8 cellular contexts compared by ENCODE assay signal in the genomic region with DNA sequence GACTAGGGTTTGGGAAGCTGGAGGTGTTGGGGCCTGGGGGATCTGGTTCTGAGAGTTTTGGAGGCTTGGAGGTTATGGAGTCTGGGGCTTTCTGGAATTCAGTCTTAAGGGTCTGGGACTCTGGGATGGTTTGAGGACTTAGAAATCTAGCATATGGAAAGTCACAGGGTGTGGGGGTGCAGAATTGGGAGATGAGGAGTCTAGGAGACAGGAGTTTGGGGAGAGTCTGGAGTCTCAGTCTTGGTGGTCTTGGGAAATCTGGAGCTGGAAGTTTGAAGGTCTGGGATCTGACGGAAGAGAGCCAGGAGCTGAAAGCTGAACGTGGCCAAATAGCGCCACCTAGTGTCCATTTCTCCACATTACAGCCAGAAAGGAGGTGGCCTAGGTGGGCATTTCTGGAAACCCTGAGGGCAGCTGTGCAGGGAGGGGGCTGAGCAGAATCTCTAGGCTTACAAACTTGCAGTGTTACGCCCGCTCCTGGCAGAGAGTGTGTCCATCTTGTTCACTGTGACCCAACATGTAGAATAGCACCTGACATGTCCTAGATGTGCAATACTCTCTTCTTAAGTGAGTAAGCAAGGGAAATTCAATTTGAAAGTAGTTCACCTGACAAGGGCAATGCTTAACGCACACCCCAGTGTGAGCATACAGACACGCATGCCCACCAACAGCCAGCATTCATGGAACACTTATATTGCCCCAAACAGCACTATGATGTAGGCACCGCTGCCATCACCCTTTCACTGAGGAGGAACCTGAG.
DNase-seq lines count a peak whose midpoint lies in the region; ATAC-seq and TF ChIP-seq lines count a peak whose summit lies in the region.

No MANE protein-coding gene starts in this region.

- BruUV-seq in PC-3 (replicated peaks; lab: Mats Ljungman, UMichigan): no TSS peak

- H3K36me3 ChIP-seq in PC-3 (ENCODE audit: low read depth, low read length) (no peaks in the 10 kb centered on the region; the same call in 1 of the 2 replicates), left ventricle myocardium inferior (no peaks in the 10 kb centered on the region), sigmoid colon (no peaks in the 10 kb centered on the region)

- TF ChIP-seq CTCF in PC-3 (conservative IDR thresholded peaks at IDR 0.05; ENCODE audit: low read depth, low read length): peak; percentile 91
- TF ChIP-seq CTCF in left ventricle myocardium inferior (IDR thresholded peaks at IDR 0.05; ENCODE audit: borderline replicate concordance): peak; percentile 90
- peak; percentile 84 to 95 (median 88) for TF ChIP-seq CTCF in sigmoid colon (IDR thresholded peaks at IDR 0.05)

- H3F3A ChIP-seq in PC-3 (ENCODE audit: low read length, unreplicated experiment): no peaks in the 10 kb centered on the region

- no peaks in the 10 kb centered on the region for H3K9me2 ChIP-seq in PC-3 (replicated peaks; ENCODE audit: low read length)

- peak; percentile 75 for DNase-seq in D341Med (ENCODE audit: low spot score)
- DNase-seq in PC-3: peak; percentile 82
- DNase-seq in activated naive CD8-positive, alpha-beta T cell treated with anti-CD3 and anti-CD28 coated beads for 36 hours: peak; percentile 20
- DNase-seq in left ventricle myocardium inferior: peak; percentile 29
- DNase-seq in sigmoid colon: peak; percentile 78
- DNase-seq in stimulated activated naive B cell treated with anti-CD40 and anti-IgM and Interleukin-4, amounts not matched to agents 10 μg/mL and 1 μg/mL and 100 μg/mL, for 72 hours: no peak
- no peak for DNase-seq in cerebellar nuclear complex (lab: John Stamatoyannopoulos, UW)

- TF ChIP-seq EP300 in sigmoid colon (IDR thresholded peaks at IDR 0.05): no peak

- POLR2A ChIA-PET in PC-3 (lab: Charles Lee; ENCODE audit: unreplicated experiment): no interaction called here

- no peak overlapping the region for H3K4me3 ChIP-seq in PC-3 (ENCODE audit: low read length)
- no peak overlapping the region for H3K4me3 ChIP-seq in left ventricle myocardium inferior
- H3K4me3 ChIP-seq in sigmoid colon: no peak overlapping the region

- no peak overlapping the region for H3K4me3 Mint-ChIP-seq in activated naive CD8-positive, alpha-beta T cell treated with anti-CD3 and anti-CD28 coated beads for 36 hours
- no peak overlapping the region for H3K4me3 Mint-ChIP-seq in stimulated activated naive B cell treated with anti-CD40 and anti-IgM and Interleukin-4, amounts not matched to agents 10 μg/mL and 1 μg/mL and 100 μg/mL, for 72 hours

- peaks cover 5% of the 10 kb centered on the region for H3K4me1 Mint-ChIP-seq in activated naive CD8-positive, alpha-beta T cell treated with anti-CD3 and anti-CD28 coated beads for 36 hours
- peaks cover 7 to 8% of the 10 kb centered on the region in 2 donors for H3K4me1 Mint-ChIP-seq in stimulated activated naive B cell treated with anti-CD40 and anti-IgM and Interleukin-4, amounts not matched to agents 10 μg/mL and 1 μg/mL and 100 μg/mL, for 72 hours

- intact Hi-C loops in PC-3 (cut with micrococcal nuclease): loop anchor here (1.0 kb wide), 1 partner anchor 385 kb away; no protein-coding TSS in a partner anchor
- intact Hi-C loops in left ventricle myocardium inferior (cut with micrococcal nuclease): no loop called here
- intact Hi-C loops in sigmoid colon (cut with DNase I): no loop called here

- CTCF ChIA-PET in PC-3 (lab: Charles Lee): interaction anchor here (0.6 to 1.2 kb wide), 4 partner anchors 284 to 396 kb away, joined by 3 to 11 read pairs (median 4); no protein-coding TSS in a partner anchor

- no peak overlapping the region for H3K4me2 ChIP-seq in PC-3 (ENCODE audit: low read length)

- no peaks in the 10 kb centered on the region for H3K9me3 Mint-ChIP-seq in activated naive CD8-positive, alpha-beta T cell treated with anti-CD3 and anti-CD28 coated beads for 36 hours
- H3K9me3 Mint-ChIP-seq in stimulated activated naive B cell treated with anti-CD40 and anti-IgM and Interleukin-4, amounts not matched to agents 10 μg/mL and 1 μg/mL and 100 μg/mL, for 72 hours: no peaks in the 10 kb centered on the region

- H3K9me3 ChIP-seq in PC-3 (ENCODE audit: low read length): no peaks in the 10 kb centered on the region
- H3K9me3 ChIP-seq in left ventricle myocardium inferior (replicated peaks): no peaks in the 10 kb centered on the region
- no peaks in the 10 kb centered on the region for H3K9me3 ChIP-seq in sigmoid colon

- H3K27ac ChIP-seq in PC-3 (ENCODE audit: low read length): no peak overlapping the region
- no peak overlapping the region for H3K27ac ChIP-seq in left ventricle myocardium inferior (replicated peaks)
- no peak overlapping the region for H3K27ac ChIP-seq in sigmoid colon

- ATAC-seq in HG03280 (IDR thresholded peaks at IDR 0.05; ENCODE audit: unreplicated experiment) (peak; percentile 40), PC-3 (0 out of 2 replicates have a peak, but pooled peaks have one; percentile 22)
- no peak for ATAC-seq in stimulated activated naive B cell treated with anti-CD40 and anti-IgM and Interleukin-4, amounts not matched to agents 10 μg/mL and 1 μg/mL and 100 μg/mL, for 72 hours (replicated peaks)

- TF ChIP-seq POLR2A in sigmoid colon (IDR thresholded peaks at IDR 0.05): no peak

- H3K27me3 ChIP-seq in PC-3 (ENCODE audit: low read length) (no peaks in the 10 kb centered on the region), left ventricle myocardium inferior (ENCODE audit: low read depth) (peaks cover 75% of the 10 kb centered on the region), sigmoid colon (peaks cover 0 to 9% (median 0%) of the 10 kb centered on the region in 3 donors)

- WGBS in sigmoid colon, 2 donors: 23 to 35% methylated on average over 8 of the region's 8 CpGs

- H3K79me2 ChIP-seq in PC-3 (ENCODE audit: low read length): no peaks in the 10 kb centered on the region

- no peak overlapping the region for H3K27ac Mint-ChIP-seq in activated naive CD8-positive, alpha-beta T cell treated with anti-CD3 and anti-CD28 coated beads for 36 hours
- no peak overlapping the region for H3K27ac Mint-ChIP-seq in stimulated activated naive B cell treated with anti-CD40 and anti-IgM and Interleukin-4, amounts not matched to agents 10 μg/mL and 1 μg/mL and 100 μg/mL, for 72 hours

- H3K9ac ChIP-seq in PC-3 (ENCODE audit: low read length): no peak overlapping the region

- peaks cover 24% of the 10 kb centered on the region for H3K4me1 ChIP-seq in PC-3 (ENCODE audit: insufficient read depth, low read length)
- peaks cover 2% of the 10 kb centered on the region for H3K4me1 ChIP-seq in left ventricle myocardium inferior
- peaks cover 0 to 29% (median 19%) of the 10 kb centered on the region in 4 donors for H3K4me1 ChIP-seq in sigmoid colon

- no peaks in the 10 kb centered on the region for H3K36me3 Mint-ChIP-seq in activated naive CD8-positive, alpha-beta T cell treated with anti-CD3 and anti-CD28 coated beads for 36 hours
- H3K36me3 Mint-ChIP-seq in stimulated activated naive B cell treated with anti-CD40 and anti-IgM and Interleukin-4, amounts not matched to agents 10 μg/mL and 1 μg/mL and 100 μg/mL, for 72 hours: no peaks in the 10 kb centered on the region

- H4K20me1 ChIP-seq in PC-3 (ENCODE audit: low read length): no peaks in the 10 kb centered on the region

- no peak overlapping the region for H2AFZ ChIP-seq in PC-3 (ENCODE audit: low read length)

- peaks cover 37% of the 10 kb centered on the region for H3K27me3 Mint-ChIP-seq in activated naive CD8-positive, alpha-beta T cell treated with anti-CD3 and anti-CD28 coated beads for 36 hours
- H3K27me3 Mint-ChIP-seq in stimulated activated naive B cell treated with anti-CD40 and anti-IgM and Interleukin-4, amounts not matched to agents 10 μg/mL and 1 μg/mL and 100 μg/mL, for 72 hours: peaks cover 39 to 58% of the 10 kb centered on the region in 2 donors

Comparison
In these comparisons a context has a peak if more than half of its experiments do, and no peak if none do; other contexts are left out.
1. DNase-seq: peak in D341Med (single experiment), PC-3 (single experiment), activated naive CD8-positive, alpha-beta T cell treated with anti-CD3 and anti-CD28 coated beads for 36 hours (single experiment), left ventricle myocardium inferior (single experiment) and sigmoid colon (single experiment); none in stimulated activated naive B cell treated with anti-CD40 and anti-IgM and Interleukin-4, amounts not matched to agents 10 μg/mL and 1 μg/mL and 100 μg/mL, for 72 hours (single experiment) and cerebellar nuclear complex (0 of 2).
2. ATAC-seq: peak in HG03280 (single experiment) and PC-3 (single experiment); none in stimulated activated naive B cell treated with anti-CD40 and anti-IgM and Interleukin-4, amounts not matched to agents 10 μg/mL and 1 μg/mL and 100 μg/mL, for 72 hours (0 of 2).
3. Peak in every context shown above with its lines, with median percentiles within 50 percentile points of each other: CTCF ChIP-seq.